In the genomic region with DNA sequence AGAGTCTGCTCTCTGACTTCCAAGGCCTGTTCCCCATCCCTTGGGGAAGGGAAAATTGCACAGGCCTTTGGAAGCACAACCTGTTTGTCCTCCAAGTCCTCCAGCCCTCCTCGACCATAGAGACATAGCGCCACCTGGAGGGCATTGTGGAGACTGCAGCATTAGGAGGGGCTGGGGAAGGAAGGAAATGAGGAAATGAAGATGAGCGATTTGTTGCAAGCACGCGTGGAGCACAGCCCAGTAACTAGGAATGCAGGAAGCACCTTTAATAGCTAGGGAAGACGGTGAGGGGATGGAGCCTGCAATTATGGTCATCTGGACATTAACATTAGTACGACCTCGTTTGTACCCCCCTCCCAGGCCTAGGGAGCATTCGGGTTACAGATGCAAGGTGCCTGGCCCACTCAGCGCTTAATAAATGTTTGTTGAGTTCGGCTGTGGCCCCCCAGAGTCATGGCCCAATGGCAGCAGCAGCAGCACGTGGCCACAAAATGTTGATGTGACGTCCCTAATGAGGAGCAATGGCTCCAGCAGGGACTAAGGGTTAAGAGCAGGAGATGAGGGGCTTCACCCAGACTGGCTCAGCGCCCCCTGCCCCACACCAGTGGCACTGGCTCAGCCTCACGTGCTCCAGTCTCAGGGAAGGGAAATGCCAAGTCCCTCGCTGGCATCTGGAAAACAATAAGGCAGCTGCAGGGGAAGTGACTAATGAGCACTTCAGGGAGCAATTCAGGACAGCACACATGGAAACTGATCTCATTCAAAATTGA, we compare ENCODE assay signal across 1 cellular context.
A peak's percentile ranks its signal among the peaks of the same experiment; 100 is the strongest.
TF ChIP-seq lines count a peak whose summit lies in the region.

No MANE protein-coding gene starts in this region.

TF ChIP-seq in HepG2, 621 proteins besides CTCF, POLR2A, EP300 and RAD21 (continued from another document):
- TF ChIP-seq, protein P1, sequence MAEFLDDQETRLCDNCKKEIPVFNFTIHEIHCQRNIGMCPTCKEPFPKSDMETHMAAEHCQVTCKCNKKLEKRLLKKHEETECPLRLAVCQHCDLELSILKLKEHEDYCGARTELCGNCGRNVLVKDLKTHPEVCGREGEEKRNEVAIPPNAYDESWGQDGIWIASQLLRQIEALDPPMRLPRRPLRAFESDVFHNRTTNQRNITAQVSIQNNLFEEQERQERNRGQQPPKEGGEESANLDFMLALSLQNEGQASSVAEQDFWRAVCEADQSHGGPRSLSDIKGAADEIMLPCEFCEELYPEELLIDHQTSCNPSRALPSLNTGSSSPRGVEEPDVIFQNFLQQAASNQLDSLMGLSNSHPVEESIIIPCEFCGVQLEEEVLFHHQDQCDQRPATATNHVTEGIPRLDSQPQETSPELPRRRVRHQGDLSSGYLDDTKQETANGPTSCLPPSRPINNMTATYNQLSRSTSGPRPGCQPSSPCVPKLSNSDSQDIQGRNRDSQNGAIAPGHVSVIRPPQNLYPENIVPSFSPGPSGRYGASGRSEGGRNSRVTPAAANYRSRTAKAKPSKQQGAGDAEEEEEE (CRISPR knock-in tag; IDR thresholded peaks at IDR 0.05; ENCODE audit: borderline replicate concordance): no peak
- TF ChIP-seq EED (CRISPR knock-in tag; IDR thresholded peaks at IDR 0.05) (no peak), PHF8 (CRISPR knock-in tag; IDR thresholded peaks at IDR 0.05) (no peak), SPEN (CRISPR knock-in tag; IDR thresholded peaks at IDR 0.05; ENCODE audit: low read depth) (no peak), RARA (CRISPR knock-in tag; IDR thresholded peaks at IDR 0.05) (no peak), SOX5 (CRISPR knock-in tag; IDR thresholded peaks at IDR 0.05; ENCODE audit: borderline replicate concordance) (0 out of 2 replicates have a peak, but pooled peaks have one; percentile 12), PITX1 (CRISPR knock-in tag; IDR thresholded peaks at IDR 0.05) (0 out of 2 replicates have a peak, but pooled peaks have one; percentile 25), SNAI1 (CRISPR knock-in tag; IDR thresholded peaks at IDR 0.05; ENCODE audit: borderline replicate concordance) (no peak), ELF3 (CRISPR knock-in tag; IDR thresholded peaks at IDR 0.05) (peak; percentile 75), ZSCAN30 (CRISPR knock-in tag; IDR thresholded peaks at IDR 0.05) (no peak), ZFX (CRISPR knock-in tag; IDR thresholded peaks at IDR 0.05; ENCODE audit: low read depth) (peak; percentile 71), NR2F1 (CRISPR knock-in tag; IDR thresholded peaks at IDR 0.05) (no peak), KDM2A (CRISPR knock-in tag; IDR thresholded peaks at IDR 0.05; ENCODE audit: borderline replicate concordance, low read depth) (peak; percentile 65; the same call in 1 of the 2 replicates), CBX5 (CRISPR knock-in tag; IDR thresholded peaks at IDR 0.05; ENCODE audit: borderline replicate concordance) (peak; percentile 52; the same call in 1 of the 2 replicates), ZNF598 (CRISPR knock-in tag; IDR thresholded peaks at IDR 0.05; ENCODE audit: borderline replicate concordance) (no peak), ZFY (CRISPR knock-in tag; IDR thresholded peaks at IDR 0.05) (0 out of 2 replicates have a peak, but pooled peaks have one; percentile 12), NKX3-1 (CRISPR knock-in tag; IDR thresholded peaks at IDR 0.05) (no peak), ARHGAP35 (CRISPR knock-in tag; IDR thresholded peaks at IDR 0.05; ENCODE audit: borderline replicate concordance) (no peak), MYNN (CRISPR knock-in tag; IDR thresholded peaks at IDR 0.05; ENCODE audit: low read depth) (no peak), SMAD3 (CRISPR knock-in tag; IDR thresholded peaks at IDR 0.05) (peak; percentile 30; the same call in 1 of the 2 replicates), HOXA9 (CRISPR knock-in tag; IDR thresholded peaks at IDR 0.05; ENCODE audit: borderline replicate concordance) (no peak), KAT2B (IDR thresholded peaks at IDR 0.05; ENCODE audit: borderline replicate concordance, low read depth, low read length) (no peak), ARNT2 (CRISPR knock-in tag; IDR thresholded peaks at IDR 0.05; ENCODE audit: low read depth) (no peak), ZNF782 (CRISPR knock-in tag; IDR thresholded peaks at IDR 0.05; ENCODE audit: borderline replicate concordance) (0 out of 2 replicates have a peak, but pooled peaks have one; percentile 15), ZNF343 (CRISPR knock-in tag; IDR thresholded peaks at IDR 0.05) (0 out of 2 replicates have a peak, but pooled peaks have one; percentile 19), DR1 (CRISPR knock-in tag; IDR thresholded peaks at IDR 0.05) (no peak), FOXK1 (CRISPR knock-in tag; IDR thresholded peaks at IDR 0.05; ENCODE audit: borderline replicate concordance, low read depth) (0 out of 2 replicates have a peak, but pooled peaks have one; percentile 25), ZNF460 (CRISPR knock-in tag; IDR thresholded peaks at IDR 0.05; ENCODE audit: borderline replicate concordance) (no peak), GPN1 (CRISPR knock-in tag; IDR thresholded peaks at IDR 0.05; ENCODE audit: borderline replicate concordance) (no peak), ZBTB1 (CRISPR knock-in tag; IDR thresholded peaks at IDR 0.05; ENCODE audit: borderline replicate concordance) (no peak), SRSF1 (optimal IDR thresholded peaks at IDR 0.05; ENCODE audit: low read depth, low read length) (no peak), ZNF616 (CRISPR knock-in tag; IDR thresholded peaks at IDR 0.05; ENCODE audit: low read depth) (no peak)
- TF ChIP-seq, protein P2, sequence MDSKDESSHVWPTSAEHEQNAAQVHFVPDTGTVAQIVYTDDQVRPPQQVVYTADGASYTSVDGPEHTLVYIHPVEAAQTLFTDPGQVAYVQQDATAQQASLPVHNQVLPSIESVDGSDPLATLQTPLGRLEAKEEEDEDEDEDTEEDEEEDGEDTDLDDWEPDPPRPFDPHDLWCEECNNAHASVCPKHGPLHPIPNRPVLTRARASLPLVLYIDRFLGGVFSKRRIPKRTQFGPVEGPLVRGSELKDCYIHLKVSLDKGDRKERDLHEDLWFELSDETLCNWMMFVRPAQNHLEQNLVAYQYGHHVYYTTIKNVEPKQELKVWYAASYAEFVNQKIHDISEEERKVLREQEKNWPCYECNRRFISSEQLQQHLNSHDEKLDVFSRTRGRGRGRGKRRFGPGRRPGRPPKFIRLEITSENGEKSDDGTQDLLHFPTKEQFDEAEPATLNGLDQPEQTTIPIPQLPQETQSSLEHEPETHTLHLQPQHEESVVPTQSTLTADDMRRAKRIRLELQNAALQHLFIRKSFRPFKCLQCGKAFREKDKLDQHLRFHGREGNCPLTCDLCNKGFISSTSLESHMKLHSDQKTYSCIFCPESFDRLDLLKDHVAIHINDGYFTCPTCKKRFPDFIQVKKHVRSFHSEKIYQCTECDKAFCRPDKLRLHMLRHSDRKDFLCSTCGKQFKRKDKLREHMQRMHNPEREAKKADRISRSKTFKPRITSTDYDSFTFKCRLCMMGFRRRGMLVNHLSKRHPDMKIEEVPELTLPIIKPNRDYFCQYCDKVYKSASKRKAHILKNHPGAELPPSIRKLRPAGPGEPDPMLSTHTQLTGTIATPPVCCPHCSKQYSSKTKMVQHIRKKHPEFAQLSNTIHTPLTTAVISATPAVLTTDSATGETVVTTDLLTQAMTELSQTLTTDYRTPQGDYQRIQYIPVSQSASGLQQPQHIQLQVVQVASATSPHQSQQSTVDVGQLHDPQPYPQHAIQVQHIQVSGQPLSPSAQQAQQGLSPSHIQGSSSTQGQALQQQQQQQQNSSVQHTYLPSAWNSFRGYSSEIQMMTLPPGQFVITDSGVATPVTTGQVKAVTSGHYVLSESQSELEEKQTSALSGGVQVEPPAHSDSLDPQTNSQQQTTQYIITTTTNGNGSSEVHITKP (CRISPR knock-in tag; IDR thresholded peaks at IDR 0.05; ENCODE audit: low read depth): no peak
- TF ChIP-seq, protein P3, sequence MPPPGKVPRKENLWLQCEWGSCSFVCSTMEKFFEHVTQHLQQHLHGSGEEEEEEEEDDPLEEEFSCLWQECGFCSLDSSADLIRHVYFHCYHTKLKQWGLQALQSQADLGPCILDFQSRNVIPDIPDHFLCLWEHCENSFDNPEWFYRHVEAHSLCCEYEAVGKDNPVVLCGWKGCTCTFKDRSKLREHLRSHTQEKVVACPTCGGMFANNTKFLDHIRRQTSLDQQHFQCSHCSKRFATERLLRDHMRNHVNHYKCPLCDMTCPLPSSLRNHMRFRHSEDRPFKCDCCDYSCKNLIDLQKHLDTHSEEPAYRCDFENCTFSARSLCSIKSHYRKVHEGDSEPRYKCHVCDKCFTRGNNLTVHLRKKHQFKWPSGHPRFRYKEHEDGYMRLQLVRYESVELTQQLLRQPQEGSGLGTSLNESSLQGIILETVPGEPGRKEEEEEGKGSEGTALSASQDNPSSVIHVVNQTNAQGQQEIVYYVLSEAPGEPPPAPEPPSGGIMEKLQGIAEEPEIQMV (CRISPR knock-in tag; IDR thresholded peaks at IDR 0.05; ENCODE audit: low read depth): peak; percentile 37; the same call in 1 of the 2 replicates
- TF ChIP-seq, protein P4, sequence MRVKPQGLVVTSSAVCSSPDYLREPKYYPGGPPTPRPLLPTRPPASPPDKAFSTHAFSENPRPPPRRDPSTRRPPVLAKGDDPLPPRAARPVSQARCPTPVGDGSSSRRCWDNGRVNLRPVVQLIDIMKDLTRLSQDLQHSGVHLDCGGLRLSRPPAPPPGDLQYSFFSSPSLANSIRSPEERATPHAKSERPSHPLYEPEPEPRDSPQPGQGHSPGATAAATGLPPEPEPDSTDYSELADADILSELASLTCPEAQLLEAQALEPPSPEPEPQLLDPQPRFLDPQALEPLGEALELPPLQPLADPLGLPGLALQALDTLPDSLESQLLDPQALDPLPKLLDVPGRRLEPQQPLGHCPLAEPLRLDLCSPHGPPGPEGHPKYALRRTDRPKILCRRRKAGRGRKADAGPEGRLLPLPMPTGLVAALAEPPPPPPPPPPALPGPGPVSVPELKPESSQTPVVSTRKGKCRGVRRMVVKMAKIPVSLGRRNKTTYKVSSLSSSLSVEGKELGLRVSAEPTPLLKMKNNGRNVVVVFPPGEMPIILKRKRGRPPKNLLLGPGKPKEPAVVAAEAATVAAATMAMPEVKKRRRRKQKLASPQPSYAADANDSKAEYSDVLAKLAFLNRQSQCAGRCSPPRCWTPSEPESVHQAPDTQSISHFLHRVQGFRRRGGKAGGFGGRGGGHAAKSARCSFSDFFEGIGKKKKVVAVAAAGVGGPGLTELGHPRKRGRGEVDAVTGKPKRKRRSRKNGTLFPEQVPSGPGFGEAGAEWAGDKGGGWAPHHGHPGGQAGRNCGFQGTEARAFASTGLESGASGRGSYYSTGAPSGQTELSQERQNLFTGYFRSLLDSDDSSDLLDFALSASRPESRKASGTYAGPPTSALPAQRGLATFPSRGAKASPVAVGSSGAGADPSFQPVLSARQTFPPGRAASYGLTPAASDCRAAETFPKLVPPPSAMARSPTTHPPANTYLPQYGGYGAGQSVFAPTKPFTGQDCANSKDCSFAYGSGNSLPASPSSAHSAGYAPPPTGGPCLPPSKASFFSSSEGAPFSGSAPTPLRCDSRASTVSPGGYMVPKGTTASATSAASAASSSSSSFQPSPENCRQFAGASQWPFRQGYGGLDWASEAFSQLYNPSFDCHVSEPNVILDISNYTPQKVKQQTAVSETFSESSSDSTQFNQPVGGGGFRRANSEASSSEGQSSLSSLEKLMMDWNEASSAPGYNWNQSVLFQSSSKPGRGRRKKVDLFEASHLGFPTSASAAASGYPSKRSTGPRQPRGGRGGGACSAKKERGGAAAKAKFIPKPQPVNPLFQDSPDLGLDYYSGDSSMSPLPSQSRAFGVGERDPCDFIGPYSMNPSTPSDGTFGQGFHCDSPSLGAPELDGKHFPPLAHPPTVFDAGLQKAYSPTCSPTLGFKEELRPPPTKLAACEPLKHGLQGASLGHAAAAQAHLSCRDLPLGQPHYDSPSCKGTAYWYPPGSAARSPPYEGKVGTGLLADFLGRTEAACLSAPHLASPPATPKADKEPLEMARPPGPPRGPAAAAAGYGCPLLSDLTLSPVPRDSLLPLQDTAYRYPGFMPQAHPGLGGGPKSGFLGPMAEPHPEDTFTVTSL (CRISPR knock-in tag; IDR thresholded peaks at IDR 0.05; ENCODE audit: borderline replicate concordance): no peak
- TF ChIP-seq, protein P5, sequence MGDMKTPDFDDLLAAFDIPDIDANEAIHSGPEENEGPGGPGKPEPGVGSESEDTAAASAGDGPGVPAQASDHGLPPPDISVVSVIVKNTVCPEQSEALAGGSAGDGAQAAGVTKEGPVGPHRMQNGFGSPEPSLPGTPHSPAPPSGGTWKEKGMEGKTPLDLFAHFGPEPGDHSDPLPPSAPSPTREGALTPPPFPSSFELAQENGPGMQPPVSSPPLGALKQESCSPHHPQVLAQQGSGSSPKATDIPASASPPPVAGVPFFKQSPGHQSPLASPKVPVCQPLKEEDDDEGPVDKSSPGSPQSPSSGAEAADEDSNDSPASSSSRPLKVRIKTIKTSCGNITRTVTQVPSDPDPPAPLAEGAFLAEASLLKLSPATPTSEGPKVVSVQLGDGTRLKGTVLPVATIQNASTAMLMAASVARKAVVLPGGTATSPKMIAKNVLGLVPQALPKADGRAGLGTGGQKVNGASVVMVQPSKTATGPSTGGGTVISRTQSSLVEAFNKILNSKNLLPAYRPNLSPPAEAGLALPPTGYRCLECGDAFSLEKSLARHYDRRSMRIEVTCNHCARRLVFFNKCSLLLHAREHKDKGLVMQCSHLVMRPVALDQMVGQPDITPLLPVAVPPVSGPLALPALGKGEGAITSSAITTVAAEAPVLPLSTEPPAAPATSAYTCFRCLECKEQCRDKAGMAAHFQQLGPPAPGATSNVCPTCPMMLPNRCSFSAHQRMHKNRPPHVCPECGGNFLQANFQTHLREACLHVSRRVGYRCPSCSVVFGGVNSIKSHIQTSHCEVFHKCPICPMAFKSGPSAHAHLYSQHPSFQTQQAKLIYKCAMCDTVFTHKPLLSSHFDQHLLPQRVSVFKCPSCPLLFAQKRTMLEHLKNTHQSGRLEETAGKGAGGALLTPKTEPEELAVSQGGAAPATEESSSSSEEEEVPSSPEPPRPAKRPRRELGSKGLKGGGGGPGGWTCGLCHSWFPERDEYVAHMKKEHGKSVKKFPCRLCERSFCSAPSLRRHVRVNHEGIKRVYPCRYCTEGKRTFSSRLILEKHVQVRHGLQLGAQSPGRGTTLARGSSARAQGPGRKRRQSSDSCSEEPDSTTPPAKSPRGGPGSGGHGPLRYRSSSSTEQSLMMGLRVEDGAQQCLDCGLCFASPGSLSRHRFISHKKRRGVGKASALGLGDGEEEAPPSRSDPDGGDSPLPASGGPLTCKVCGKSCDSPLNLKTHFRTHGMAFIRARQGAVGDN (CRISPR knock-in tag; IDR thresholded peaks at IDR 0.05): peak; percentile 45
